ENCODE assay signal across 13 cellular contexts in the genomic region with DNA sequence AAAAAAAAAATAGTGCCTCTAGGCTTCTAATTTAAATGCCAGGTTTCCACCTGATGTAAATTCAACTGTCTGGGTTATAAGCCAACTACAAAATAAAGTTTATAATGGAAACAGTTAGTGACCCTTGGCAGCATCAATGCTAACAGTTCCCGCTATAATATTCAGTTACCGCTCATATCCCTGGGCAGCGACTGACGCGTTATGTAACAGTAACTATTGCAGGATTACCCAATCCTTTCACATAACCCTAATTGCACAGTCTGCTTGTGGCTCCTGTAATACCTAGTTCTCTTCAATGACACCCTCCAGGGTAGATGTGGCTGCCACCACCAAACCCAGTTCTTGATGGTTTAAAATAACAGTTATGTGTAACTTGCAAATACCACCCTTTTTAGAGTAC.
"Had no signal": no experiment of that assay in that cellular context is flagged by ENCODE, and none has a peak within 500 bp of the region (broad histone marks: within the 10 kb centered on the region; RNA-seq: fewer than 3 reads in every experiment).

No MANE protein-coding gene starts in this region.

- H3K4me1 ChIP-seq: uterus had no signal

- H3K36me3 ChIP-seq: tibial nerve, uterus had no signal

- H3K27me3 ChIP-seq: tibial nerve, uterus had no signal

- H3K27ac Mint-ChIP-seq: activated CD4-positive, alpha-beta T cell treated with anti-CD3 and anti-CD28 coated beads, Interleukin-2, amount 10 ng/mL, durations not matched to agents 24 days and 14 days; activated naive CD8-positive, alpha-beta T cell treated with anti-CD3 and anti-CD28 coated beads, Interleukin-2, amount 10 ng/mL, durations not matched to agents 7 days and 5 days; activated T-helper 1 cell treated with anti-CD3 and anti-CD28 coated beads, Interleukin-12 subunit alpha, Interleukin-12 subunit beta, Interleukin-2, Interleukin-4 antibody, amounts not matched to agents 30 ng/mL and 10 ng/mL and 1 ng/mL, durations not matched to agents 14 hours and 24 hours and 36 hours; stimulated activated memory B cell treated with anti-CD40 and anti-IgM and Interleukin-4, amounts not matched to agents 10 μg/mL and 1 μg/mL and 100 μg/mL, for 72 hours; T-helper 17 cell had no signal

- H3K4me3 ChIP-seq: tibial nerve, uterus had no signal

- H3K9me3 ChIP-seq: uterus had no signal

- H3K4me1 Mint-ChIP-seq: activated CD4-positive, alpha-beta T cell treated with anti-CD3 and anti-CD28 coated beads, Interleukin-2, amount 10 ng/mL, durations not matched to agents 24 days and 14 days; activated naive CD8-positive, alpha-beta T cell treated with anti-CD3 and anti-CD28 coated beads, Interleukin-2, amount 10 ng/mL, durations not matched to agents 7 days and 5 days had no signal

- H3K27ac ChIP-seq: tibial nerve, uterus had no signal

- DNase-seq: activated CD4-positive, alpha-beta T cell treated with anti-CD3 and anti-CD28 coated beads, Interleukin-2, amount 10 ng/mL, durations not matched to agents 24 days and 14 days; activated CD4-positive, CD25-positive, alpha-beta regulatory T cell; activated naive CD8-positive, alpha-beta T cell treated with anti-CD3 and anti-CD28 coated beads, Interleukin-2, amount 10 ng/mL, durations not matched to agents 7 days and 5 days; dermis blood vessel endothelial cell; left colon; stimulated activated CD4-positive, alpha-beta T cell treated with anti-CD3 and anti-CD28 coated beads, Interleukin-12 subunit alpha, Interleukin-12 subunit beta, amount 100 ng/mL, for 4 hours; stimulated activated CD4-positive, alpha-beta T cell treated with anti-CD3 and anti-CD28 coated beads, Interleukin-2, amount 100 ng/mL, for 24 hours; T-helper 17 cell; uterus had no signal

- ATAC-seq: left colon; stimulated activated memory B cell treated with anti-CD40 and anti-IgM and Interleukin-4, amounts not matched to agents 10 μg/mL and 1 μg/mL and 100 μg/mL, for 72 hours; T-helper 17 cell had no signal

- H3K27me3 Mint-ChIP-seq: activated CD4-positive, alpha-beta T cell treated with anti-CD3 and anti-CD28 coated beads, Interleukin-2, amount 10 ng/mL, durations not matched to agents 24 days and 14 days; activated naive CD8-positive, alpha-beta T cell treated with anti-CD3 and anti-CD28 coated beads, Interleukin-2, amount 10 ng/mL, durations not matched to agents 7 days and 5 days; T-helper 17 cell had no signal

- H3K4me3 Mint-ChIP-seq: activated CD4-positive, alpha-beta T cell treated with anti-CD3 and anti-CD28 coated beads, Interleukin-2, amount 10 ng/mL, durations not matched to agents 24 days and 14 days; activated naive CD8-positive, alpha-beta T cell treated with anti-CD3 and anti-CD28 coated beads, Interleukin-2, amount 10 ng/mL, durations not matched to agents 7 days and 5 days; activated T-helper 1 cell treated with anti-CD3 and anti-CD28 coated beads, Interleukin-12 subunit alpha, Interleukin-12 subunit beta, Interleukin-2, Interleukin-4 antibody, amounts not matched to agents 30 ng/mL and 10 ng/mL and 1 ng/mL, durations not matched to agents 14 hours and 24 hours and 36 hours; neural crest cell; stimulated activated memory B cell treated with anti-CD40 and anti-IgM and Interleukin-4, amounts not matched to agents 10 μg/mL and 1 μg/mL and 100 μg/mL, for 72 hours; T-helper 17 cell had no signal

- H3K9me3 Mint-ChIP-seq: activated CD4-positive, alpha-beta T cell treated with anti-CD3 and anti-CD28 coated beads, Interleukin-2, amount 10 ng/mL, durations not matched to agents 24 days and 14 days; activated naive CD8-positive, alpha-beta T cell treated with anti-CD3 and anti-CD28 coated beads, Interleukin-2, amount 10 ng/mL, durations not matched to agents 7 days and 5 days; activated T-helper 1 cell treated with anti-CD3 and anti-CD28 coated beads, Interleukin-12 subunit alpha, Interleukin-12 subunit beta, Interleukin-2, Interleukin-4 antibody, amounts not matched to agents 30 ng/mL and 10 ng/mL and 1 ng/mL, durations not matched to agents 14 hours and 24 hours and 36 hours; stimulated activated memory B cell treated with anti-CD40 and anti-IgM and Interleukin-4, amounts not matched to agents 10 μg/mL and 1 μg/mL and 100 μg/mL, for 72 hours had no signal

- H3K36me3 Mint-ChIP-seq: activated naive CD8-positive, alpha-beta T cell treated with anti-CD3 and anti-CD28 coated beads, Interleukin-2, amount 10 ng/mL, durations not matched to agents 7 days and 5 days; stimulated activated memory B cell treated with anti-CD40 and anti-IgM and Interleukin-4, amounts not matched to agents 10 μg/mL and 1 μg/mL and 100 μg/mL, for 72 hours had no signal
